10 cellular contexts compared by ENCODE assay signal in genomic region chr1:205809942-205810345, GRCh38. TPM values are rescaled to one million over a fixed set of nuclear protein-coding genes. Genes with fewer than 3 reads are reported as not detected.
A peak's percentile ranks its signal among the peaks of the same experiment; 100 is the strongest.
DNase-seq lines count a peak whose midpoint lies in the region; ATAC-seq, FAIRE-seq and TF ChIP-seq lines count a peak whose summit lies in the region.
"Had no signal": no experiment of that assay in that cellular context is flagged by ENCODE, and none has a peak within 500 bp of the region (broad histone marks: within the 10 kb centered on the region; RNA-seq: fewer than 3 reads in every experiment).

No MANE protein-coding gene starts in this region.

- H3K9me3 ChIP-seq in A549: no peaks in the 10 kb centered on the region
- no peaks in the 10 kb centered on the region for H3K9me3 ChIP-seq in GM12878 (replicated peaks; ENCODE audit: control insufficient read depth, insufficient read depth, low read length)
- H3K9me3 ChIP-seq in lower lobe of right lung: no peaks in the 10 kb centered on the region
- H3K9me3 ChIP-seq: transverse colon had no signal

- TF ChIP-seq EP300 in A549 (IDR thresholded peaks at IDR 0.05) (no peak), GM12878 (IDR thresholded peaks at IDR 0.05; ENCODE audit: borderline replicate concordance in 1 of 2, control insufficient read depth in 1 of 2, low read depth in 2 of 2, low read length in 2 of 2) (no peak)

- H3K79me2 ChIP-seq in GM12878 (ENCODE audit: control insufficient read depth, insufficient read depth, low read length): no peaks in the 10 kb centered on the region
- H3K79me2 ChIP-seq: parathyroid adenoma had no signal

- H2AFZ ChIP-seq in GM12878 (ENCODE audit: control insufficient read depth, low read depth, low read length): no peak overlapping the region
- H2AFZ ChIP-seq: parathyroid adenoma had no signal

- SMC1A ChIA-PET in GM12878 (lab: Charles Lee; ENCODE audit: uncharacterized antibody, unreplicated experiment): interaction anchor here (1.2 to 2.6 kb wide), 4 partner anchors 16 to 152 kb away, joined by 3 to 12 read pairs (median 6); no protein-coding TSS in a partner anchor

- H3K36me3 ChIP-seq in GM12878 (ENCODE audit: control insufficient read depth in 2 of 2, insufficient read depth in 2 of 2, low read length in 1 of 2): no peaks in the 10 kb centered on the region
- peaks cover 9% of the 10 kb centered on the region for H3K36me3 ChIP-seq in lower lobe of right lung
- H3K36me3 ChIP-seq: transverse colon had no signal

- H3K27me3 ChIP-seq in GM12878 (replicated peaks in 1 of 2; ENCODE audit: control insufficient read depth in 2 of 2, insufficient read depth in 2 of 2, low read length in 1 of 2): peaks cover 2 to 10% of the 10 kb centered on the region in 2 experiments; a peak in 2 of 4 replicates
- H3K27me3 ChIP-seq in lower lobe of right lung (ENCODE audit: low read depth): no peaks in the 10 kb centered on the region
- H3K27me3 ChIP-seq: transverse colon had no signal

- no peak overlapping the region for H3K4me3 ChIP-seq in A549
- no peak overlapping the region for H3K4me3 ChIP-seq in GM12878
- peak overlapping the region; percentile 3 for H3K4me3 ChIP-seq in lower lobe of right lung
- H3K4me3 ChIP-seq: transverse colon had no signal

- 85% methylated on average over 14 of the region's 14 CpGs for WGBS in A549 (ENCODE audit: missing lambda C conversion rate)
- WGBS in GM12878 (ENCODE audit: insufficient coverage, insufficient replicate concordance, low lambda C conversion rate, missing lambda C conversion rate): 98% methylated on average over 14 of the region's 14 CpGs

- in situ Hi-C loops in GM12878 (cut with MboI): no loop called here

- ATAC-seq in A549 (no peak), GM12878 (no peak), lower lobe of right lung (no peak), GM18858 (IDR thresholded peaks at IDR 0.05; ENCODE audit: unreplicated experiment) (no peak)

- BruUV-seq in GM12878 (replicated peaks; lab: Mats Ljungman, UMichigan): TSS peak; percentile 63

- TF ChIP-seq RAD21 in A549 (conservative IDR thresholded peaks at IDR 0.05 in 1 of 2, IDR thresholded peaks at IDR 0.05 in 1 of 2) (no peak), GM12878 (IDR thresholded peaks at IDR 0.05; ENCODE audit: insufficient read depth, low read depth, low read length) (no peak)

- no peak overlapping the region for H3K9ac ChIP-seq in GM12878 (ENCODE audit: control insufficient read depth, insufficient read depth, low read length)
- H3K9ac ChIP-seq: parathyroid adenoma had no signal

- H3K27ac ChIP-seq in A549: no peak overlapping the region
- H3K27ac ChIP-seq in GM12878 (ENCODE audit: control insufficient read depth, insufficient read depth): no peak overlapping the region
- no peak overlapping the region for H3K27ac ChIP-seq in lower lobe of right lung
- H3K27ac ChIP-seq: parathyroid adenoma, SK-N-MC, transverse colon had no signal

- H3K4me1 ChIP-seq in A549 (peaks cover 19% of the 10 kb centered on the region), GM12878 (ENCODE audit: control insufficient read depth, insufficient read depth, low read length) (peaks cover 6% of the 10 kb centered on the region), lower lobe of right lung (peaks cover 76% of the 10 kb centered on the region)

- FAIRE-seq in A549 (lab: Jason Lieb, UNC): no peak
- no peak for FAIRE-seq in GM12878 (lab: Jason Lieb, UNC)

- intact Hi-C loops in GM12878 (cut with micrococcal nuclease; ENCODE audit: unreplicated experiment): loop anchor here (5.0 kb wide), 2 partner anchors 52 to 107 kb away; no protein-coding TSS in a partner anchor
- intact Hi-C loops in lower lobe of right lung (cut with DNase I): no loop called here

- no peaks in the 10 kb centered on the region for H4K20me1 ChIP-seq in GM12878 (ENCODE audit: control insufficient read depth, insufficient read depth)

- POLR2A ChIA-PET in A549 (lab: Yijun Ruan, JAX) (no interaction called here), GM12878 (lab: Charles Lee) (no interaction called here)

- CTCF ChIA-PET in A549 (lab: Yijun Ruan, JAX): interaction anchor here (0.9 to 11.5 kb wide), 7 partner anchors 8 to 180 kb away, joined by 3 to 120 read pairs (median 4); no protein-coding TSS in a partner anchor
- CTCF ChIA-PET in GM12878 (lab: Yijun Ruan, JAX): interaction anchor here (1.5 to 2.4 kb wide), 3 partner anchors 17 to 218 kb away, joined by 5 to 13 read pairs (median 5); no protein-coding TSS in a partner anchor

- DNase-seq in A549 (ENCODE audit: low read depth in 1 of 2, low spot score in 1 of 2): no peak
- no peak for DNase-seq in GM12878 (ENCODE audit: low read depth, low spot score)
- DNase-seq in lower lobe of right lung: no peak
- DNase-seq in DMS53 treated with DMSO at 0.1 percent for 48 hours (lab: John Stamatoyannopoulos, UW; ENCODE audit: unreplicated experiment): no peak
- DNase-seq in NCI-H1694 treated with DMSO at 0.1 percent for 48 hours (lab: John Stamatoyannopoulos, UW): no peak
- DNase-seq: mammary epithelial cell, transverse colon had no signal

- TF ChIP-seq CTCF in A549 (IDR thresholded peaks at IDR 0.05) (no peak), GM12878 (IDR thresholded peaks at IDR 0.05 in 2 of 3, conservative IDR thresholded peaks at IDR 0.05 in 1 of 3; ENCODE audit: control insufficient read depth in 2 of 3, extremely low read depth in 1 of 3, insufficient read depth in 1 of 3, low read depth in 3 of 3, low read length in 3 of 3) (no peak), lower lobe of right lung (IDR thresholded peaks at IDR 0.05) (no peak)

- no peak for TF ChIP-seq POLR2A in A549 (IDR thresholded peaks at IDR 0.05; ENCODE audit: low read length)
- no peak for TF ChIP-seq POLR2A in GM12878 (IDR thresholded peaks at IDR 0.05; ENCODE audit: low read depth, low read length)

- RAD21 ChIA-PET in GM12878 (lab: Charles Lee; ENCODE audit: unreplicated experiment): interaction anchor here (1.2 to 1.3 kb wide), 2 partner anchors 36 to 151 kb away, joined by 3 to 4 read pairs; no protein-coding TSS in a partner anchor

- no peak overlapping the region for H3K4me2 ChIP-seq in A549
- no peak overlapping the region for H3K4me2 ChIP-seq in GM12878 (ENCODE audit: control insufficient read depth, insufficient read depth)

RNA-seq across cellular contexts. Expression of gene SLC41A1, which starts 3.1 kb away (rescaled TPM):
- polyA plus RNA-seq in A549 (2011; rRNA removed) (23.5 and 26.0 TPM in 2 replicates), A549 (2017; fragmentation: RNase III; extraction: RNeasy Plus Mini Kit Qiagen cat#74134 plus additional on column Dnase treatment) (25.6 to 26.4 TPM (median 26.1 TPM) in 3 replicates), GM12878 (2011; rRNA removed) (10.6 and 11.3 TPM in 2 replicates), GM12878 (2014; fragmentation: Illumina TruSeq; extraction: Trizol) (0.48 and 0.71 TPM in 2 replicates), GM12878 (2014; fragmentation: Nextera tagmentation; extraction: Ambion mirVana) (under 1 TPM; 0.13 to 0.15 TPM), GM12878 (2014; rRNA removed) (0.36 and 0.40 TPM in 2 replicates), GM12878 (2016; fragmentation: Nextera tagmentation; extraction: Ambion mirVana) (under 1 TPM; 0.24 to 0.96 TPM)
- 15.8 and 19.9 TPM in 2 replicates for polyA plus RNA-seq in A549 (2012; cell fraction: cytosol; rRNA removed)
- polyA plus RNA-seq in A549 (2012; cell fraction: nucleus; rRNA removed): 17.8 and 21.6 TPM in 2 replicates
- polyA minus RNA-seq in A549 (2011; rRNA and poly(A)+ RNA removed): 13.3 and 14.4 TPM in 2 replicates
- total RNA-seq in GM12878 (2013; cell fraction: nucleolus; rRNA removed): 1.5 TPM in 2 replicates
- total RNA-seq in GM12878 (2014; rRNA removed) (0.22 and 0.45 TPM in 2 replicates), GM12878 (2014; rRNA removed; fragmentation: Illumina TruSeq; extraction: Trizol) (0.22 and 0.28 TPM in 2 replicates), GM12878 (2021) (0.40 and 0.69 TPM in 2 replicates), lower lobe of right lung (29.3 TPM)
- 1.0 TPM for polyA plus RNA-seq in GM12878 (2011; ENCODE audit: low read depth)
- polyA plus RNA-seq in GM12878 (2011; cell fraction: cytosol; rRNA removed): 7.6 and 10.4 TPM in 2 replicates
- polyA plus RNA-seq in GM12878 (2011; cell fraction: nucleus; rRNA removed): 15.7 and 18.2 TPM in 2 replicates
- polyA plus RNA-seq in GM12878 (2012): 1.1 and 1.5 TPM in 2 replicates
- 5.4 and 6.6 TPM in 2 replicates for polyA minus RNA-seq in GM12878 (2011; rRNA and poly(A)+ RNA removed)
- polyA minus RNA-seq in GM12878 (2011; cell fraction: cytosol; rRNA and poly(A)+ RNA removed): 2.3 and 2.9 TPM in 2 replicates
- 3.6 and 4.0 TPM in 2 replicates for polyA minus RNA-seq in GM12878 (2011; cell fraction: nucleus; rRNA and poly(A)+ RNA removed)

RNA-seq across cellular contexts. Expression of gene RAB29, which starts 34.7 kb away (rescaled TPM):
- polyA plus RNA-seq in A549 (2011; rRNA removed) (9.8 and 13.2 TPM in 2 replicates), A549 (2017; fragmentation: RNase III; extraction: RNeasy Plus Mini Kit Qiagen cat#74134 plus additional on column Dnase treatment) (12.9 to 17.9 TPM (median 14.8 TPM) in 3 replicates), GM12878 (2011; rRNA removed) (74.5 and 75.5 TPM in 2 replicates), GM12878 (2014; fragmentation: Illumina TruSeq; extraction: Trizol) (20.5 and 22.6 TPM in 2 replicates), GM12878 (2014; fragmentation: Nextera tagmentation; extraction: Ambion mirVana) (10 to 100 TPM; 12.6 to 16.2 TPM), GM12878 (2014; rRNA removed) (15.7 and 15.8 TPM in 2 replicates), GM12878 (2016; fragmentation: Nextera tagmentation; extraction: Ambion mirVana) (10 to 100 TPM; 13.7 to 14.2 TPM)
- polyA plus RNA-seq in A549 (2012; cell fraction: cytosol; rRNA removed): 5.3 and 6.8 TPM in 2 replicates
- 3.8 and 5.1 TPM in 2 replicates for polyA plus RNA-seq in A549 (2012; cell fraction: nucleus; rRNA removed)
- 5.8 and 6.9 TPM in 2 replicates for polyA minus RNA-seq in A549 (2011; rRNA and poly(A)+ RNA removed)
- total RNA-seq in GM12878 (2013; cell fraction: nucleolus; rRNA removed): 52.7 and 57.1 TPM in 2 replicates
- total RNA-seq in GM12878 (2014; rRNA removed) (11.7 and 15.9 TPM in 2 replicates), GM12878 (2014; rRNA removed; fragmentation: Illumina TruSeq; extraction: Trizol) (16.8 and 18.0 TPM in 2 replicates), GM12878 (2021) (12.5 TPM in 2 replicates), lower lobe of right lung (23.9 TPM)
- polyA plus RNA-seq in GM12878 (2011; ENCODE audit: low read depth): 8.1 TPM
- 65.7 and 79.1 TPM in 2 replicates for polyA plus RNA-seq in GM12878 (2011; cell fraction: cytosol; rRNA removed)
- 22.2 and 26.9 TPM in 2 replicates for polyA plus RNA-seq in GM12878 (2011; cell fraction: nucleus; rRNA removed)
- polyA plus RNA-seq in GM12878 (2012): 13.3 and 14.9 TPM in 2 replicates
- 49.7 and 57.1 TPM in 2 replicates for polyA minus RNA-seq in GM12878 (2011; rRNA and poly(A)+ RNA removed)
- 19.2 and 22.4 TPM in 2 replicates for polyA minus RNA-seq in GM12878 (2011; cell fraction: cytosol; rRNA and poly(A)+ RNA removed)
- polyA minus RNA-seq in GM12878 (2011; cell fraction: nucleus; rRNA and poly(A)+ RNA removed): 15.2 and 23.0 TPM in 2 replicates

RNA-seq across cellular contexts. Expression of gene PM20D1, which starts 40.0 kb away (rescaled TPM):
- polyA plus RNA-seq in A549 (2011; rRNA removed) (not detected in 2 replicates), A549 (2017; fragmentation: RNase III; extraction: RNeasy Plus Mini Kit Qiagen cat#74134 plus additional on column Dnase treatment) (not detected in 3 replicates), GM12878 (2011; rRNA removed) (not detected in 2 replicates), GM12878 (2014; fragmentation: Illumina TruSeq; extraction: Trizol) (not detected in 2 replicates), GM12878 (2014; fragmentation: Nextera tagmentation; extraction: Ambion mirVana) (not detected), GM12878 (2014; rRNA removed) (not detected in 2 replicates), GM12878 (2016; fragmentation: Nextera tagmentation; extraction: Ambion mirVana) (not detected)
- not detected in 2 replicates for polyA plus RNA-seq in A549 (2012; cell fraction: cytosol; rRNA removed)
- polyA plus RNA-seq in A549 (2012; cell fraction: nucleus; rRNA removed): not detected in 2 replicates
- not detected in 2 replicates for polyA minus RNA-seq in A549 (2011; rRNA and poly(A)+ RNA removed)
- not detected in 2 replicates for total RNA-seq in GM12878 (2013; cell fraction: nucleolus; rRNA removed)
- total RNA-seq in GM12878 (2014; rRNA removed) (not detected in 2 replicates), GM12878 (2014; rRNA removed; fragmentation: Illumina TruSeq; extraction: Trizol) (not detected in 2 replicates), GM12878 (2021) (not detected in 2 replicates), lower lobe of right lung (0.30 TPM)
- polyA plus RNA-seq in GM12878 (2011; ENCODE audit: low read depth): not detected
- not detected in 2 replicates for polyA plus RNA-seq in GM12878 (2011; cell fraction: cytosol; rRNA removed)
- polyA plus RNA-seq in GM12878 (2011; cell fraction: nucleus; rRNA removed): not detected in 2 replicates
- not detected in 2 replicates for polyA plus RNA-seq in GM12878 (2012)
- not detected in 2 replicates for polyA minus RNA-seq in GM12878 (2011; rRNA and poly(A)+ RNA removed)
- polyA minus RNA-seq in GM12878 (2011; cell fraction: cytosol; rRNA and poly(A)+ RNA removed): not detected in 2 replicates
- not detected in 2 replicates for polyA minus RNA-seq in GM12878 (2011; cell fraction: nucleus; rRNA and poly(A)+ RNA removed)
- total RNA-seq: mammary epithelial cell, transverse colon had no signal
- polyA plus RNA-seq: mammary epithelial cell had no signal

RNA-seq across cellular contexts. Expression of gene NUCKS1, which starts 60.0 kb away (rescaled TPM):
- 134 and 190 TPM in 2 replicates for polyA plus RNA-seq in A549 (2011; rRNA removed)
- polyA plus RNA-seq in A549 (2012; cell fraction: cytosol; rRNA removed): 23.1 and 26.2 TPM in 2 replicates
- 8.1 and 17.0 TPM in 2 replicates for polyA plus RNA-seq in A549 (2012; cell fraction: nucleus; rRNA removed)
- 132 to 141 TPM (median 141 TPM) in 3 replicates for polyA plus RNA-seq in A549 (2017; fragmentation: RNase III; extraction: RNeasy Plus Mini Kit Qiagen cat#74134 plus additional on column Dnase treatment)
- polyA minus RNA-seq in A549 (2011; rRNA and poly(A)+ RNA removed): 145 and 159 TPM in 2 replicates
- 43.7 and 102 TPM in 2 replicates for total RNA-seq in GM12878 (2013; cell fraction: nucleolus; rRNA removed)
- total RNA-seq in GM12878 (2014; rRNA removed): 55.4 and 81.8 TPM in 2 replicates
- total RNA-seq in GM12878 (2014; rRNA removed; fragmentation: Illumina TruSeq; extraction: Trizol): 127 and 135 TPM in 2 replicates
- total RNA-seq in GM12878 (2021): 126 and 133 TPM in 2 replicates
- 21.8 TPM for polyA plus RNA-seq in GM12878 (2011; ENCODE audit: low read depth)
- 68.3 and 124 TPM in 2 replicates for polyA plus RNA-seq in GM12878 (2011; rRNA removed)
- polyA plus RNA-seq in GM12878 (2011; cell fraction: cytosol; rRNA removed): 25.5 and 27.9 TPM in 2 replicates
- polyA plus RNA-seq in GM12878 (2011; cell fraction: nucleus; rRNA removed): 14.5 and 18.7 TPM in 2 replicates
- 39.6 and 47.4 TPM in 2 replicates for polyA plus RNA-seq in GM12878 (2012)
- 98.4 and 130 TPM in 2 replicates for polyA plus RNA-seq in GM12878 (2014; fragmentation: Illumina TruSeq; extraction: Trizol)
- polyA plus RNA-seq in GM12878 (2014; fragmentation: Nextera tagmentation; extraction: Ambion mirVana): 10 to 100 TPM; 40.5 to 41.7 TPM
- 47.3 and 60.3 TPM in 2 replicates for polyA plus RNA-seq in GM12878 (2014; rRNA removed)
- polyA plus RNA-seq in GM12878 (2016; fragmentation: Nextera tagmentation; extraction: Ambion mirVana): 10 to 100 TPM; 53.5 to 55.7 TPM
- 63.1 and 97.2 TPM in 2 replicates for polyA minus RNA-seq in GM12878 (2011; rRNA and poly(A)+ RNA removed)
- 28.1 and 33.3 TPM in 2 replicates for polyA minus RNA-seq in GM12878 (2011; cell fraction: cytosol; rRNA and poly(A)+ RNA removed)
- 29.3 and 34.8 TPM in 2 replicates for polyA minus RNA-seq in GM12878 (2011; cell fraction: nucleus; rRNA and poly(A)+ RNA removed)
- 111 TPM for total RNA-seq in lower lobe of right lung

Comparison
In these comparisons a context has a peak if more than half of its experiments do, and no peak if none do; other contexts are left out.
1. RNA of gene SLC41A1, which starts 3.1 kb away (total RNA-seq): 29.3 TPM in lower lobe of right lung (single experiment); 0.22 to 1.5 TPM in GM12878; every median in the first group is over 10 times any median in the second.